ENCODE assay signal across 18 cellular contexts in genomic region chr5:119344231-119344630, GRCh38. TPM values are rescaled to one million over a fixed set of nuclear protein-coding genes. Genes with fewer than 3 reads are reported as not detected.
DNase-seq lines count a peak whose midpoint lies in the region; ATAC-seq and TF ChIP-seq lines count a peak whose summit lies in the region.
"Had no signal": no experiment of that assay in that cellular context is flagged by ENCODE, and none has a peak within 500 bp of the region (broad histone marks: within the 10 kb centered on the region; RNA-seq: fewer than 3 reads in every experiment).

No MANE protein-coding gene starts in this region.

- in situ Hi-C loops in transverse colon (cut with MboI; ENCODE audit: low pct_ligation_motif_present in 1 of 4, low pct_unique_long_range_greater_than_20kb in 1 of 4, low sequenced_read_pairs in 3 of 4): no loop called here

- H3K36me3 ChIP-seq in OCI-LY7 (ENCODE audit: insufficient read depth, low read length) (peaks cover 6% of the 10 kb centered on the region; the same call in 1 of the 2 replicates), spleen (no peaks in the 10 kb centered on the region), transverse colon (no peaks in the 10 kb centered on the region)
- H3K36me3 ChIP-seq: brain microvascular endothelial cell, prostate gland had no signal

- peaks cover 92% of the 10 kb centered on the region for H3K4me1 Mint-ChIP-seq in activated CD4-positive, alpha-beta T cell treated with anti-CD3 and anti-CD28 coated beads, Interleukin-2, amount 10 ng/mL, durations not matched to agents 7 days and 5 days
- H3K4me1 Mint-ChIP-seq in central memory CD8-positive, alpha-beta T cell: peaks cover 84% of the 10 kb centered on the region

- H3K27me3 ChIP-seq in spleen (replicated peaks in 1 of 7) (no peaks in the 10 kb centered on the region), transverse colon (no peaks in the 10 kb centered on the region)
- H3K27me3 ChIP-seq: brain microvascular endothelial cell, hepatocyte had no signal

- no peaks in the 10 kb centered on the region for H3K9me2 ChIP-seq in OCI-LY7 (ENCODE audit: insufficient read depth, low read length)
- H3K9me2 ChIP-seq: SK-N-SH had no signal

- H3K27ac ChIP-seq in OCI-LY7 (ENCODE audit: low read depth, low read length, poor library complexity, severe bottlenecking) (peak overlapping the region; percentile 99), spleen (peak overlapping the region; percentile 32 to 91 (median 85)), transverse colon (peak overlapping the region in 1 of 4 donors; percentile 74)
- H3K27ac ChIP-seq: brain microvascular endothelial cell, hepatocyte, HL-60, prostate gland, VCaP had no signal

- CTCF ChIA-PET in activated CD4-positive, alpha-beta T cell treated with anti-CD3 and anti-CD28 coated beads, Interleukin-2, amount 10 ng/mL, durations not matched to agents 7 days and 5 days (lab: Charles Lee): interaction anchor here (0.7 to 2.1 kb wide), 9 partner anchors 9 to 356 kb away, joined by 3 to 8 read pairs (median 4); partner anchors contain the start of genes DTWD2 and TNFAIP8
- CTCF ChIA-PET in OCI-LY7 (lab: Charles Lee; ENCODE audit: unreplicated experiment): no interaction called here

- H3K9me3 ChIP-seq in OCI-LY7 (ENCODE audit: low read length) (no peaks in the 10 kb centered on the region), spleen (no peaks in the 10 kb centered on the region), transverse colon (no peaks in the 10 kb centered on the region)
- H3K9me3 ChIP-seq: mucosa of descending colon, prostate gland, SK-N-SH had no signal

- ATAC-seq in central memory CD8-positive, alpha-beta T cell (replicated peaks; ENCODE audit: extremely low read depth, poor library complexity, severe bottlenecking): no peak
- no peak for ATAC-seq in GM21825 (IDR thresholded peaks at IDR 0.05; ENCODE audit: unreplicated experiment)

- peaks cover 5% of the 10 kb centered on the region; the same call in 1 of the 2 replicates for H4K20me1 ChIP-seq in OCI-LY7 (ENCODE audit: insufficient read depth, low read length)

- H3K36me3 Mint-ChIP-seq in activated CD4-positive, alpha-beta T cell treated with anti-CD3 and anti-CD28 coated beads, Interleukin-2, amount 10 ng/mL, durations not matched to agents 7 days and 5 days (ENCODE audit: low read depth): peaks cover 79% of the 10 kb centered on the region
- peaks cover 16% of the 10 kb centered on the region for H3K36me3 Mint-ChIP-seq in central memory CD8-positive, alpha-beta T cell (ENCODE audit: insufficient read depth)

- intact Hi-C loops in OCI-LY7 (cut with micrococcal nuclease; ENCODE audit: unreplicated experiment): loop anchor here (5.0 kb wide), 1 partner anchor 1107 kb away; no protein-coding TSS in a partner anchor
- intact Hi-C loops in spleen (cut with DNase I; ENCODE audit: low total_unique reads): no loop called here
- intact Hi-C loops in transverse colon (cut with DNase I; ENCODE audit: low total_unique reads): no loop called here

- no peaks in the 10 kb centered on the region for H3K9me3 Mint-ChIP-seq in activated CD4-positive, alpha-beta T cell treated with anti-CD3 and anti-CD28 coated beads, Interleukin-2, amount 10 ng/mL, durations not matched to agents 7 days and 5 days
- H3K9me3 Mint-ChIP-seq in central memory CD8-positive, alpha-beta T cell: no peaks in the 10 kb centered on the region

- POLR2A ChIA-PET in activated CD4-positive, alpha-beta T cell treated with anti-CD3 and anti-CD28 coated beads, Interleukin-2, amount 10 ng/mL, durations not matched to agents 7 days and 5 days (lab: Charles Lee): interaction anchor here (0.7 kb wide), 1 partner anchor 18 kb away, joined by 3 read pairs; no protein-coding TSS in a partner anchor
- POLR2A ChIA-PET in OCI-LY7 (lab: Charles Lee): interaction anchor here (0.6 to 30.8 kb wide), 9 partner anchors 7 to 1108 kb away, joined by 3 to 538 read pairs (median 7); partner anchors contain the start of gene TNFAIP8

- H3K4me3 Mint-ChIP-seq in activated CD4-positive, alpha-beta T cell treated with anti-CD3 and anti-CD28 coated beads, Interleukin-2, amount 10 ng/mL, durations not matched to agents 7 days and 5 days: no peak overlapping the region
- peak overlapping the region; percentile 16 for H3K4me3 Mint-ChIP-seq in central memory CD8-positive, alpha-beta T cell

- no peak for DNase-seq in activated CD4-positive, alpha-beta T cell treated with anti-CD3 and anti-CD28 coated beads, Interleukin-2, amount 10 ng/mL, durations not matched to agents 7 days and 5 days
- DNase-seq in activated CD4-positive, alpha-beta T cell treated with anti-CD3 and anti-CD28 coated beads for 1 hour: no peak
- no peak for DNase-seq in OCI-LY7 (ENCODE audit: low spot score)
- no peak for DNase-seq in central memory CD8-positive, alpha-beta T cell (ENCODE audit: low spot score in 2 of 2)
- DNase-seq in spleen: no peak
- no peak for DNase-seq in transverse colon
- no peak for DNase-seq in hepatic stellate cell (ENCODE audit: low spot score)
- DNase-seq: Karpas-422, mucosa of descending colon, NCI-H146, NCI-H345, SK-N-SH had no signal

- 41 to 75% (median 43%) methylated on average over 2 of the region's 2 CpGs for WGBS in spleen, 5 donors
- WGBS in transverse colon (ENCODE audit: low coverage in 1 of 2), 2 donors: 39 to 83% methylated on average over 1 to 2 of the region's 2 CpGs

- H2AFZ ChIP-seq in OCI-LY7 (ENCODE audit: low read length): no peak overlapping the region
- H2AFZ ChIP-seq: hepatocyte had no signal

- no peaks in the 10 kb centered on the region for H3K27me3 Mint-ChIP-seq in activated CD4-positive, alpha-beta T cell treated with anti-CD3 and anti-CD28 coated beads, Interleukin-2, amount 10 ng/mL, durations not matched to agents 7 days and 5 days
- no peaks in the 10 kb centered on the region for H3K27me3 Mint-ChIP-seq in central memory CD8-positive, alpha-beta T cell

- no TSS peak for BruUV-seq in OCI-LY7 (replicated peaks; lab: Mats Ljungman, UMichigan)

- no peak for TF ChIP-seq EP300 in transverse colon (IDR thresholded peaks at IDR 0.05; ENCODE audit: low read depth)

- TF ChIP-seq POLR2A in spleen (IDR thresholded peaks at IDR 0.05) (no peak), transverse colon (IDR thresholded peaks at IDR 0.05) (no peak)

- H3K4me3 ChIP-seq in OCI-LY7 (ENCODE audit: low read depth, low read length, poor library complexity, severe bottlenecking): peak overlapping the region; percentile 70
- H3K4me3 ChIP-seq in spleen: no peak overlapping the region
- no peak overlapping the region for H3K4me3 ChIP-seq in transverse colon
- H3K4me3 ChIP-seq: hepatocyte, mucosa of descending colon, prostate gland had no signal

- H3K4me1 ChIP-seq in OCI-LY7 (ENCODE audit: insufficient read depth, low read length, poor library complexity, severe bottlenecking) (peaks cover 97% of the 10 kb centered on the region), spleen (peaks cover 44 to 100% (median 97%) of the 10 kb centered on the region in 6 donors), transverse colon (peaks cover 6 to 46% (median 11%) of the 10 kb centered on the region in 4 donors)
- H3K4me1 ChIP-seq: prostate gland had no signal

- H3K79me2 ChIP-seq in OCI-LY7 (ENCODE audit: insufficient read depth, low read depth, low read length): peaks cover 86% of the 10 kb centered on the region

- TF ChIP-seq CTCF in OCI-LY7 (conservative IDR thresholded peaks at IDR 0.05; ENCODE audit: low read length) (no peak), spleen (IDR thresholded peaks at IDR 0.05 in 8 of 11, conservative IDR thresholded peaks at IDR 0.05 in 3 of 11) (no peak), transverse colon (IDR thresholded peaks at IDR 0.05) (no peak)

- peak overlapping the region; percentile 85 for H3K4me2 ChIP-seq in OCI-LY7 (ENCODE audit: low read length)
- H3K4me2 ChIP-seq: hepatocyte, SK-N-SH had no signal

- peak overlapping the region; percentile 68 for H3K27ac Mint-ChIP-seq in activated CD4-positive, alpha-beta T cell treated with anti-CD3 and anti-CD28 coated beads, Interleukin-2, amount 10 ng/mL, durations not matched to agents 7 days and 5 days
- H3K27ac Mint-ChIP-seq in central memory CD8-positive, alpha-beta T cell (ENCODE audit: low read depth): peak overlapping the region; percentile 74

RNA-seq across cellular contexts. Expression of gene TNFAIP8, which starts 11.6 kb away (rescaled TPM):
- total RNA-seq in activated CD4-positive, alpha-beta T cell treated with anti-CD3 and anti-CD28 coated beads, Interleukin-2, amount 10 ng/mL, durations not matched to agents 7 days and 5 days: 100 to 1,000 TPM; 167 to 184 TPM
- total RNA-seq in OCI-LY7 (2014; rRNA removed; shearing (Covaris generic)): 92.9 and 95.1 TPM in 2 replicates
- 75.4 and 94.5 TPM in 2 replicates for total RNA-seq in OCI-LY7 (2022)
- 100 to 1,000 TPM in 4 of 7 donors, 10 to 100 TPM in 3; 71.1 to 113 (median 102) TPM for total RNA-seq in spleen
- polyA plus RNA-seq in spleen: 100 to 1,000 TPM in 2 of 3 donors, 10 to 100 TPM in 1; 91.9 to 123 (median 100) TPM
- total RNA-seq in transverse colon: 10 to 100 TPM in 3 of 4 donors, 1 to 10 TPM in 1; 9.8 to 28.1 (median 22.5) TPM
